8 cellular contexts compared by ENCODE assay signal in the genomic region with DNA sequence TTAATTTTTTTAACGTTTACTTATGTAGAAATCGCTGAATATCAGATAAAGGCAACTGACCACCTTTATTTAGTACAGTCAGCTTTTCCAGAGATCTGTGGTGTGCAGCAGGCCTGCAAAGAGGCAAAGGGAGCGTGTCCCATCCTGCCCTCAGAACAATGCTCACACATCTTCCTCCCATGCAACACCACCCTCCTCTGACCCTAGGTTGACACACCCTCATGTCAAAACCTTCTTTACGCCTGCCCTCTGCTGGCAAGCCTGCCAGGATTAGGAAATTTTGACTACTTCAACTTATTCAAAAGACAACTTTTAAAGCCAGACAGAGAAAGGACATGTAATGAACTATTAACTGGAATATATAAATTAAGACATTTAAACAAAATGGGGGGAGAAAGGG.
DNase-seq lines count a peak whose midpoint lies in the region; FAIRE-seq and TF ChIP-seq lines count a peak whose summit lies in the region.

No MANE protein-coding gene starts in this region.

- H3K9me2 ChIP-seq in Loucy (replicated peaks; ENCODE audit: low read depth, low read length): no peaks in the 10 kb centered on the region

- no peak overlapping the region for H3K4me2 ChIP-seq in Loucy (ENCODE audit: low read depth, low read length, poor library complexity, severe bottlenecking)

- in situ Hi-C loops in GM13976 (cut with MboI; ENCODE audit: low sequenced_read_pairs, unreplicated experiment): no loop called here

- H3K9me3 ChIP-seq in Loucy (ENCODE audit: insufficient read depth, low read depth, low read length): no peaks in the 10 kb centered on the region
- no peaks in the 10 kb centered on the region for H3K9me3 ChIP-seq in liver (ENCODE audit: control insufficient read depth in 4 of 4, low read length in 3 of 4)

- H3K36me3 ChIP-seq in Loucy (ENCODE audit: insufficient read depth, low read length): no peaks in the 10 kb centered on the region
- no peaks in the 10 kb centered on the region for H3K36me3 ChIP-seq in bronchial epithelial cell (ENCODE audit: control insufficient read depth, insufficient read depth, low read length)
- no peaks in the 10 kb centered on the region for H3K36me3 ChIP-seq in liver (ENCODE audit: control insufficient read depth in 4 of 4, insufficient read depth in 3 of 4, low read depth in 1 of 4, low read length in 3 of 4)

- H3K4me1 ChIP-seq in Loucy (ENCODE audit: insufficient read depth, low read length, poor library complexity, severe bottlenecking) (peaks cover 38% of the 10 kb centered on the region), liver (ENCODE audit: control insufficient read depth in 4 of 4, insufficient read depth in 4 of 4, low read length in 3 of 4) (peaks cover 0 to 17% (median 11%) of the 10 kb centered on the region in 4 donors)

- no peaks in the 10 kb centered on the region for H3K27me3 ChIP-seq in Loucy (ENCODE audit: insufficient read depth, low read length, poor library complexity, severe bottlenecking)
- H3K27me3 ChIP-seq in bronchial epithelial cell (ENCODE audit: control insufficient read depth, insufficient read depth, low read length): no peaks in the 10 kb centered on the region
- H3K27me3 ChIP-seq in liver (ENCODE audit: control insufficient read depth in 4 of 4, insufficient read depth in 4 of 4, low read length in 3 of 4): no peaks in the 10 kb centered on the region

- H4K20me1 ChIP-seq in Loucy (ENCODE audit: insufficient read depth, low read length, poor library complexity, severe bottlenecking): no peaks in the 10 kb centered on the region

- H3K27ac ChIP-seq in liver (ENCODE audit: low read depth in 1 of 2, low read length in 2 of 2): no peak overlapping the region

- peaks cover 37% of the 10 kb centered on the region for H3K79me2 ChIP-seq in Loucy (ENCODE audit: insufficient read depth, low read length)

- H3K4me3 ChIP-seq in Loucy (ENCODE audit: low read length, poor library complexity, severe bottlenecking) (no peak overlapping the region), bronchial epithelial cell (ENCODE audit: low read depth, low read length) (no peak overlapping the region), liver (ENCODE audit: low read depth in 1 of 3, low read length in 3 of 3) (no peak overlapping the region)

- TF ChIP-seq RAD21 in liver (IDR thresholded peaks at IDR 0.05): peak; percentile 78 to 84

- WGBS in liver: 51% methylated on average over 4 of the region's 4 CpGs

- H3F3A ChIP-seq in Loucy (ENCODE audit: low read depth): no peaks in the 10 kb centered on the region

- DNase-seq in GM13976 (ENCODE audit: low spot score) (peak; percentile 30), UCSD-AML1 (lab: John Stamatoyannopoulos, UW; ENCODE audit: unreplicated experiment) (peak; percentile 60), bronchial epithelial cell (ENCODE audit: low read depth) (peak; percentile 98), cerebellum (ENCODE audit: low spot score) (no peak), COR-L47 (lab: John Stamatoyannopoulos, UW) (no peak)
- DNase-seq in stimulated activated CD8-positive, alpha-beta memory T cell treated with anti-CD3 and anti-CD28 coated beads, Interleukin-4, amount 100 ng/mL, for 24 hours (ENCODE audit: low read depth): peak; percentile 49

- H3K9ac ChIP-seq in Loucy (ENCODE audit: low read depth, low read length, poor library complexity, severe bottlenecking) (peak overlapping the region; percentile 37), liver (ENCODE audit: low read depth in 1 of 2, low read length in 2 of 2) (no peak overlapping the region)

- H2AFZ ChIP-seq in Loucy (ENCODE audit: low read length): no peak overlapping the region

- FAIRE-seq in bronchial epithelial cell (lab: Jason Lieb, UNC): peak; percentile 97

- TF ChIP-seq CTCF in GM13976 (IDR thresholded peaks at IDR 0.05; ENCODE audit: borderline replicate concordance, control extremely low read depth, extremely low read depth, insufficient read depth, missing control alignments) (no peak), Loucy (conservative IDR thresholded peaks at IDR 0.05; ENCODE audit: low read length) (peak; percentile 79), bronchial epithelial cell (IDR thresholded peaks at IDR 0.05; ENCODE audit: insufficient read depth, low read length, severe bottlenecking) (peak; percentile 64), liver (IDR thresholded peaks at IDR 0.05; ENCODE audit: low read depth, low read length, missing input control) (peak; percentile 51)

TF ChIP-seq in liver, 16 proteins besides CTCF, POLR2A, EP300 and RAD21:
- TF ChIP-seq FOXA2 (IDR thresholded peaks at IDR 0.05) (no peak), TAF1 (conservative IDR thresholded peaks at IDR 0.05) (no peak), JUND (IDR thresholded peaks at IDR 0.05) (no peak), RXRA (IDR thresholded peaks at IDR 0.05) (peak; percentile 20 to 68), YY1 (IDR thresholded peaks at IDR 0.05) (no peak), HNF4A (conservative IDR thresholded peaks at IDR 0.05) (peak in 1 of 2 donors; percentile 32), NR2F2 (IDR thresholded peaks at IDR 0.05) (peak; percentile 22), HNF4G (IDR thresholded peaks at IDR 0.05) (no peak), GABPA (IDR thresholded peaks at IDR 0.05 in 1 of 2, conservative IDR thresholded peaks at IDR 0.05 in 1 of 2) (no peak)
- TF ChIP-seq, protein P1, sequence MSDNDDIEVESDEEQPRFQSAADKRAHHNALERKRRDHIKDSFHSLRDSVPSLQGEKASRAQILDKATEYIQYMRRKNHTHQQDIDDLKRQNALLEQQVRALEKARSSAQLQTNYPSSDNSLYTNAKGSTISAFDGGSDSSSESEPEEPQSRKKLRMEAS (IDR thresholded peaks at IDR 0.05): peak; percentile 10

Comparison
In these comparisons a context has a peak if more than half of its experiments do, and no peak if none do; other contexts are left out.
1. DNase-seq: peak in GM13976 (single experiment), UCSD-AML1 (single experiment), bronchial epithelial cell (single experiment) and stimulated activated CD8-positive, alpha-beta memory T cell treated with anti-CD3 and anti-CD28 coated beads, Interleukin-4, amount 100 ng/mL, for 24 hours (single experiment); none in cerebellum (single experiment) and COR-L47 (single experiment).